8 cellular contexts compared by ENCODE assay signal in genomic region chr12:76085159-76085868, GRCh38. TPM values are rescaled to one million over a fixed set of nuclear protein-coding genes. Genes with fewer than 3 reads are reported as not detected.
DNase-seq lines count a peak whose midpoint lies in the region; ATAC-seq, FAIRE-seq and TF ChIP-seq lines count a peak whose summit lies in the region.

No MANE protein-coding gene starts in this region.

- POLR2A ChIA-PET in CD4-positive, alpha-beta T cell (lab: Charles Lee) = interaction anchor here (3.6 kb wide), 1 partner anchor 473 kb away, joined by 32 read pairs; the partner anchor contains the start of gene OSBPL8
- POLR2A ChIA-PET in RWPE1 (lab: Yijun Ruan, JAX; ENCODE audit: low non-redundant PET) = interaction anchor here (0.7 kb wide), 1 partner anchor 112 kb away, joined by 3 read pairs; no protein-coding TSS in a partner anchor

- H3K4me3 ChIP-seq in body of pancreas = peak overlapping the region; percentile 72 to 95

- H3K27ac Mint-ChIP-seq in CD4-positive, alpha-beta T cell = peak overlapping the region; percentile 98

- intact Hi-C loops in CD4-positive, alpha-beta T cell (cut with DNase I, micrococcal nuclease) = loop anchor here (2.0 to 10.0 kb wide), 5 partner anchors 262 to 473 kb away; partner anchors contain the start of genes BBS10 (in 2 of the 2) and OSBPL8 (in 2 of the 2)
- intact Hi-C loops in body of pancreas (cut with DNase I) = no loop called here

- H3K4me3 Mint-ChIP-seq in CD4-positive, alpha-beta T cell = peak overlapping the region; percentile 100

- peaks cover 24% of the 10 kb centered on the region for H3K4me1 ChIP-seq in body of pancreas

- H3K9me3 Mint-ChIP-seq in CD4-positive, alpha-beta T cell = no peaks in the 10 kb centered on the region

- peak; percentile 35 for TF ChIP-seq CTCF in CD4-positive, alpha-beta T cell (IDR thresholded peaks at IDR 0.05)
- peak; percentile 44 for TF ChIP-seq CTCF in RWPE1 (conservative IDR thresholded peaks at IDR 0.05; ENCODE audit: low read depth)
- TF ChIP-seq CTCF in body of pancreas (IDR thresholded peaks at IDR 0.05) = peak in 1 of 7 experiments; percentile 10

- 2 to 3% methylated on average over 23 of the region's 23 CpGs for WGBS in body of pancreas, 2 donors

- FAIRE-seq in islet of Langerhans (lab: Jason Lieb, UNC) = peak; percentile 72

- H3K9me3 ChIP-seq in CD4-positive, alpha-beta T cell (ENCODE audit: control insufficient read depth, low read length) = no peaks in the 10 kb centered on the region
- H3K9me3 ChIP-seq in body of pancreas = no peaks in the 10 kb centered on the region

- peaks cover 50% of the 10 kb centered on the region for H3K4me1 Mint-ChIP-seq in CD4-positive, alpha-beta T cell (ENCODE audit: low read depth)

- no peaks in the 10 kb centered on the region for H3K27me3 ChIP-seq in CD4-positive, alpha-beta T cell (ENCODE audit: control insufficient read depth, insufficient read depth, low read length)
- no peaks in the 10 kb centered on the region for H3K27me3 ChIP-seq in body of pancreas

- CTCF ChIA-PET in CD4-positive, alpha-beta T cell (lab: Charles Lee) = no interaction called here
- CTCF ChIA-PET in RWPE1 (lab: Yijun Ruan, JAX) = no interaction called here

- no peaks in the 10 kb centered on the region for H3K36me3 ChIP-seq in body of pancreas (replicated peaks in 1 of 2; ENCODE audit: insufficient read depth in 1 of 2, low read depth in 2 of 2)

- peak overlapping the region; percentile 99 for H3K27ac ChIP-seq in CD4-positive, alpha-beta T cell (ENCODE audit: low read depth, low read length)
- H3K27ac ChIP-seq in RWPE1 (peak overlapping the region; percentile 96), body of pancreas (peak overlapping the region; percentile 84 to 98 (median 98))

- DNase-seq in CD4-positive, alpha-beta T cell = peak in 6 of 10 experiments; percentile 27 to 52 (median 40)
- DNase-seq in RWPE1 (ENCODE audit: low spot score) (no peak), body of pancreas (peak in 1 of 4 donors; percentile 7), AG08395 (ENCODE audit: low spot score) (no peak)
- peak; percentile 62 for DNase-seq in stimulated activated CD4-positive, alpha-beta T cell treated with anti-CD3 and anti-CD28 coated beads, Interleukin-4, amount 100 ng/mL, for 24 hours

- H3K27me3 Mint-ChIP-seq in CD4-positive, alpha-beta T cell = no peaks in the 10 kb centered on the region

- peak; percentile 0 for ATAC-seq in CD4-positive, alpha-beta T cell (ENCODE audit: poor library complexity)
- ATAC-seq in GM18868 (IDR thresholded peaks at IDR 0.05; ENCODE audit: unreplicated experiment) = peak; percentile 24
- peak; percentile 8 for ATAC-seq in HG03097 (IDR thresholded peaks at IDR 0.05; ENCODE audit: low FRiP score, unreplicated experiment)
- no peak for ATAC-seq in body of pancreas

- TF ChIP-seq POLR2A in body of pancreas (IDR thresholded peaks at IDR 0.05) = no peak

- peaks cover 20% of the 10 kb centered on the region for H3K36me3 Mint-ChIP-seq in CD4-positive, alpha-beta T cell (ENCODE audit: low read depth)

RNA-seq across cellular contexts. Expression of gene NAP1L1, which starts 0.8 kb away (rescaled TPM):
- 100 to 1,000 TPM; 646 to 654 TPM for total RNA-seq in CD4-positive, alpha-beta T cell
- 100 to 1,000 TPM; 151 to 275 TPM for total RNA-seq in body of pancreas

RNA-seq across cellular contexts. Expression of gene PHLDA1, which starts 53.7 kb away (rescaled TPM):
- total RNA-seq in CD4-positive, alpha-beta T cell = 1 to 10 TPM; 6.5 TPM
- 10 to 100 TPM; 11.9 to 22.4 TPM for total RNA-seq in body of pancreas

Comparison
In these comparisons a context has a peak if more than half of its experiments do, and no peak if none do; other contexts are left out.
1. DNase-seq: peak in CD4-positive, alpha-beta T cell (6 of 10) and stimulated activated CD4-positive, alpha-beta T cell treated with anti-CD3 and anti-CD28 coated beads, Interleukin-4, amount 100 ng/mL, for 24 hours (single experiment); none in RWPE1 (single experiment) and AG08395 (single experiment).
2. Peak in every context shown above with its lines, with median percentiles within 50 percentile points of each other: H3K27ac ChIP-seq.